ENCODE assay signal across 1 cellular context in genomic region chr17:79824893-79825579, GRCh38.
TF ChIP-seq lines count a peak whose summit lies in the region.

No MANE protein-coding gene starts in this region.

TF ChIP-seq in HepG2, 621 proteins besides CTCF, POLR2A, EP300 and RAD21 (continued from another document and continues in another):
- TF ChIP-seq TIGD3 (CRISPR knock-in tag; IDR thresholded peaks at IDR 0.05; ENCODE audit: borderline replicate concordance), result no peak
- peak; percentile 45; the same call in 1 of the 2 replicates for TF ChIP-seq HOXA3 (CRISPR knock-in tag; IDR thresholded peaks at IDR 0.05)
- no peak for TF ChIP-seq SALL2 (CRISPR knock-in tag; IDR thresholded peaks at IDR 0.05)
- TF ChIP-seq CENPT (CRISPR knock-in tag; IDR thresholded peaks at IDR 0.05; ENCODE audit: low read depth), result no peak
- TF ChIP-seq POLR2AphosphoS5 (IDR thresholded peaks at IDR 0.05; ENCODE audit: low read depth, low read length), result no peak
- TF ChIP-seq ARNTL (CRISPR knock-in tag; IDR thresholded peaks at IDR 0.05), result no peak
- TF ChIP-seq PHF21A (CRISPR knock-in tag; IDR thresholded peaks at IDR 0.05), result no peak
- TF ChIP-seq SIN3B (IDR thresholded peaks at IDR 0.05; ENCODE audit: low read length), result no peak
- TF ChIP-seq ZNF713 (CRISPR knock-in tag; IDR thresholded peaks at IDR 0.05), result no peak
- TF ChIP-seq, protein P1, sequence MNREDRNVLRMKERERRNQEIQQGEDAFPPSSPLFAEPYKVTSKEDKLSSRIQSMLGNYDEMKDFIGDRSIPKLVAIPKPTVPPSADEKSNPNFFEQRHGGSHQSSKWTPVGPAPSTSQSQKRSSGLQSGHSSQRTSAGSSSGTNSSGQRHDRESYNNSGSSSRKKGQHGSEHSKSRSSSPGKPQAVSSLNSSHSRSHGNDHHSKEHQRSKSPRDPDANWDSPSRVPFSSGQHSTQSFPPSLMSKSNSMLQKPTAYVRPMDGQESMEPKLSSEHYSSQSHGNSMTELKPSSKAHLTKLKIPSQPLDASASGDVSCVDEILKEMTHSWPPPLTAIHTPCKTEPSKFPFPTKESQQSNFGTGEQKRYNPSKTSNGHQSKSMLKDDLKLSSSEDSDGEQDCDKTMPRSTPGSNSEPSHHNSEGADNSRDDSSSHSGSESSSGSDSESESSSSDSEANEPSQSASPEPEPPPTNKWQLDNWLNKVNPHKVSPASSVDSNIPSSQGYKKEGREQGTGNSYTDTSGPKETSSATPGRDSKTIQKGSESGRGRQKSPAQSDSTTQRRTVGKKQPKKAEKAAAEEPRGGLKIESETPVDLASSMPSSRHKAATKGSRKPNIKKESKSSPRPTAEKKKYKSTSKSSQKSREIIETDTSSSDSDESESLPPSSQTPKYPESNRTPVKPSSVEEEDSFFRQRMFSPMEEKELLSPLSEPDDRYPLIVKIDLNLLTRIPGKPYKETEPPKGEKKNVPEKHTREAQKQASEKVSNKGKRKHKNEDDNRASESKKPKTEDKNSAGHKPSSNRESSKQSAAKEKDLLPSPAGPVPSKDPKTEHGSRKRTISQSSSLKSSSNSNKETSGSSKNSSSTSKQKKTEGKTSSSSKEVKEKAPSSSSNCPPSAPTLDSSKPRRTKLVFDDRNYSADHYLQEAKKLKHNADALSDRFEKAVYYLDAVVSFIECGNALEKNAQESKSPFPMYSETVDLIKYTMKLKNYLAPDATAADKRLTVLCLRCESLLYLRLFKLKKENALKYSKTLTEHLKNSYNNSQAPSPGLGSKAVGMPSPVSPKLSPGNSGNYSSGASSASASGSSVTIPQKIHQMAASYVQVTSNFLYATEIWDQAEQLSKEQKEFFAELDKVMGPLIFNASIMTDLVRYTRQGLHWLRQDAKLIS (CRISPR knock-in tag; IDR thresholded peaks at IDR 0.05), result no peak
- no peak for TF ChIP-seq ZBTB10 (CRISPR knock-in tag; IDR thresholded peaks at IDR 0.05; ENCODE audit: borderline replicate concordance)
- TF ChIP-seq, protein P2, sequence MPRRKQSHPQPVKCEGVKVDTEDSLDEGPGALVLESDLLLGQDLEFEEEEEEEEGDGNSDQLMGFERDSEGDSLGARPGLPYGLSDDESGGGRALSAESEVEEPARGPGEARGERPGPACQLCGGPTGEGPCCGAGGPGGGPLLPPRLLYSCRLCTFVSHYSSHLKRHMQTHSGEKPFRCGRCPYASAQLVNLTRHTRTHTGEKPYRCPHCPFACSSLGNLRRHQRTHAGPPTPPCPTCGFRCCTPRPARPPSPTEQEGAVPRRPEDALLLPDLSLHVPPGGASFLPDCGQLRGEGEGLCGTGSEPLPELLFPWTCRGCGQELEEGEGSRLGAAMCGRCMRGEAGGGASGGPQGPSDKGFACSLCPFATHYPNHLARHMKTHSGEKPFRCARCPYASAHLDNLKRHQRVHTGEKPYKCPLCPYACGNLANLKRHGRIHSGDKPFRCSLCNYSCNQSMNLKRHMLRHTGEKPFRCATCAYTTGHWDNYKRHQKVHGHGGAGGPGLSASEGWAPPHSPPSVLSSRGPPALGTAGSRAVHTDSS (CRISPR knock-in tag; conservative IDR thresholded peaks at IDR 0.05), result no peak
- no peak for TF ChIP-seq ZNF326 (CRISPR knock-in tag; IDR thresholded peaks at IDR 0.05; ENCODE audit: borderline replicate concordance)
- no peak for TF ChIP-seq ZNF34 (CRISPR knock-in tag; IDR thresholded peaks at IDR 0.05; ENCODE audit: borderline replicate concordance)
- TF ChIP-seq ZNF367 (CRISPR knock-in tag; IDR thresholded peaks at IDR 0.05; ENCODE audit: borderline replicate concordance), result no peak
- TF ChIP-seq KLF9 (CRISPR knock-in tag; IDR thresholded peaks at IDR 0.05; ENCODE audit: low read depth), result no peak
- no peak for TF ChIP-seq PCBP1 (IDR thresholded peaks at IDR 0.05; ENCODE audit: borderline replicate concordance, low read depth, low read length)
- TF ChIP-seq STAG1 (CRISPR knock-in tag; IDR thresholded peaks at IDR 0.05), result no peak
- no peak for TF ChIP-seq ZNF550 (CRISPR knock-in tag; IDR thresholded peaks at IDR 0.05; ENCODE audit: borderline replicate concordance)
- TF ChIP-seq, protein P3, sequence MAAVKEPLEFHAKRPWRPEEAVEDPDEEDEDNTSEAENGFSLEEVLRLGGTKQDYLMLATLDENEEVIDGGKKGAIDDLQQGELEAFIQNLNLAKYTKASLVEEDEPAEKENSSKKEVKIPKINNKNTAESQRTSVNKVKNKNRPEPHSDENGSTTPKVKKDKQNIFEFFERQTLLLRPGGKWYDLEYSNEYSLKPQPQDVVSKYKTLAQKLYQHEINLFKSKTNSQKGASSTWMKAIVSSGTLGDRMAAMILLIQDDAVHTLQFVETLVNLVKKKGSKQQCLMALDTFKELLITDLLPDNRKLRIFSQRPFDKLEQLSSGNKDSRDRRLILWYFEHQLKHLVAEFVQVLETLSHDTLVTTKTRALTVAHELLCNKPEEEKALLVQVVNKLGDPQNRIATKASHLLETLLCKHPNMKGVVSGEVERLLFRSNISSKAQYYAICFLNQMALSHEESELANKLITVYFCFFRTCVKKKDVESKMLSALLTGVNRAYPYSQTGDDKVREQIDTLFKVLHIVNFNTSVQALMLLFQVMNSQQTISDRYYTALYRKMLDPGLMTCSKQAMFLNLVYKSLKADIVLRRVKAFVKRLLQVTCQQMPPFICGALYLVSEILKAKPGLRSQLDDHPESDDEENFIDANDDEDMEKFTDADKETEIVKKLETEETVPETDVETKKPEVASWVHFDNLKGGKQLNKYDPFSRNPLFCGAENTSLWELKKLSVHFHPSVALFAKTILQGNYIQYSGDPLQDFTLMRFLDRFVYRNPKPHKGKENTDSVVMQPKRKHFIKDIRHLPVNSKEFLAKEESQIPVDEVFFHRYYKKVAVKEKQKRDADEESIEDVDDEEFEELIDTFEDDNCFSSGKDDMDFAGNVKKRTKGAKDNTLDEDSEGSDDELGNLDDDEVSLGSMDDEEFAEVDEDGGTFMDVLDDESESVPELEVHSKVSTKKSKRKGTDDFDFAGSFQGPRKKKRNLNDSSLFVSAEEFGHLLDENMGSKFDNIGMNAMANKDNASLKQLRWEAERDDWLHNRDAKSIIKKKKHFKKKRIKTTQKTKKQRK (IDR thresholded peaks at IDR 0.05; ENCODE audit: low read length), result no peak
- TF ChIP-seq, protein P4, sequence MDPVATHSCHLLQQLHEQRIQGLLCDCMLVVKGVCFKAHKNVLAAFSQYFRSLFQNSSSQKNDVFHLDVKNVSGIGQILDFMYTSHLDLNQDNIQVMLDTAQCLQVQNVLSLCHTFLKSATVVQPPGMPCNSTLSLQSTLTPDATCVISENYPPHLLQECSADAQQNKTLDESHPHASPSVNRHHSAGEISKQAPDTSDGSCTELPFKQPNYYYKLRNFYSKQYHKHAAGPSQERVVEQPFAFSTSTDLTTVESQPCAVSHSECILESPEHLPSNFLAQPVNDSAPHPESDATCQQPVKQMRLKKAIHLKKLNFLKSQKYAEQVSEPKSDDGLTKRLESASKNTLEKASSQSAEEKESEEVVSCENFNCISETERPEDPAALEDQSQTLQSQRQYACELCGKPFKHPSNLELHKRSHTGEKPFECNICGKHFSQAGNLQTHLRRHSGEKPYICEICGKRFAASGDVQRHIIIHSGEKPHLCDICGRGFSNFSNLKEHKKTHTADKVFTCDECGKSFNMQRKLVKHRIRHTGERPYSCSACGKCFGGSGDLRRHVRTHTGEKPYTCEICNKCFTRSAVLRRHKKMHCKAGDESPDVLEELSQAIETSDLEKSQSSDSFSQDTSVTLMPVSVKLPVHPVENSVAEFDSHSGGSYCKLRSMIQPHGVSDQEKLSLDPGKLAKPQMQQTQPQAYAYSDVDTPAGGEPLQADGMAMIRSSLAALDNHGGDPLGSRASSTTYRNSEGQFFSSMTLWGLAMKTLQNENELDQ (CRISPR knock-in tag; IDR thresholded peaks at IDR 0.05; ENCODE audit: borderline replicate concordance), result no peak
- TF ChIP-seq WIZ (CRISPR knock-in tag; IDR thresholded peaks at IDR 0.05), result peak; percentile 24; the same call in 1 of the 2 replicates
- TF ChIP-seq ZNF232 (CRISPR knock-in tag; IDR thresholded peaks at IDR 0.05; ENCODE audit: borderline replicate concordance), result peak; percentile 10; the same call in 1 of the 2 replicates
- TF ChIP-seq ZFP36L2 (CRISPR knock-in tag; IDR thresholded peaks at IDR 0.05), result no peak
- TF ChIP-seq ARHGAP35 (CRISPR knock-in tag; IDR thresholded peaks at IDR 0.05; ENCODE audit: borderline replicate concordance), result no peak
- no peak for TF ChIP-seq ZNF317 (CRISPR knock-in tag; IDR thresholded peaks at IDR 0.05)
- TF ChIP-seq TRIM22 (IDR thresholded peaks at IDR 0.05), result no peak
- no peak for TF ChIP-seq GTF2F1 (IDR thresholded peaks at IDR 0.05; ENCODE audit: low read length)
- no peak for TF ChIP-seq ZNF660 (CRISPR knock-in tag; IDR thresholded peaks at IDR 0.05; ENCODE audit: borderline replicate concordance, low read depth)
- no peak for TF ChIP-seq ZNF782 (CRISPR knock-in tag; IDR thresholded peaks at IDR 0.05; ENCODE audit: borderline replicate concordance)
- no peak for TF ChIP-seq ZSCAN31 (CRISPR knock-in tag; IDR thresholded peaks at IDR 0.05; ENCODE audit: low read depth)
- 0 out of 2 replicates have a peak, but pooled peaks have one; percentile 20 for TF ChIP-seq BCL6 (CRISPR knock-in tag; IDR thresholded peaks at IDR 0.05)
- TF ChIP-seq ZNF816 (CRISPR knock-in tag; IDR thresholded peaks at IDR 0.05; ENCODE audit: borderline replicate concordance), result no peak
- no peak for TF ChIP-seq REPIN1 (CRISPR knock-in tag; IDR thresholded peaks at IDR 0.05; ENCODE audit: borderline replicate concordance, low read depth)
- TF ChIP-seq, protein P5, sequence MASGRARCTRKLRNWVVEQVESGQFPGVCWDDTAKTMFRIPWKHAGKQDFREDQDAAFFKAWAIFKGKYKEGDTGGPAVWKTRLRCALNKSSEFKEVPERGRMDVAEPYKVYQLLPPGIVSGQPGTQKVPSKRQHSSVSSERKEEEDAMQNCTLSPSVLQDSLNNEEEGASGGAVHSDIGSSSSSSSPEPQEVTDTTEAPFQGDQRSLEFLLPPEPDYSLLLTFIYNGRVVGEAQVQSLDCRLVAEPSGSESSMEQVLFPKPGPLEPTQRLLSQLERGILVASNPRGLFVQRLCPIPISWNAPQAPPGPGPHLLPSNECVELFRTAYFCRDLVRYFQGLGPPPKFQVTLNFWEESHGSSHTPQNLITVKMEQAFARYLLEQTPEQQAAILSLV (CRISPR knock-in tag; IDR thresholded peaks at IDR 0.05; ENCODE audit: borderline replicate concordance), result no peak
- no peak for TF ChIP-seq SAFB2 (CRISPR knock-in tag; IDR thresholded peaks at IDR 0.05; ENCODE audit: borderline replicate concordance, low read depth)
- TF ChIP-seq NRL (CRISPR knock-in tag; IDR thresholded peaks at IDR 0.05; ENCODE audit: borderline replicate concordance), result no peak
- TF ChIP-seq MED1 (CRISPR knock-in tag; IDR thresholded peaks at IDR 0.05), result no peak; the same call in 1 of the 2 replicates
- no peak for TF ChIP-seq IKZF4 (CRISPR knock-in tag; IDR thresholded peaks at IDR 0.05; ENCODE audit: borderline replicate concordance, low read depth, not compliant biosample characterization)
- no peak for TF ChIP-seq ZSCAN21 (CRISPR knock-in tag; IDR thresholded peaks at IDR 0.05; ENCODE audit: borderline replicate concordance)
- TF ChIP-seq KAT8 (CRISPR knock-in tag; IDR thresholded peaks at IDR 0.05), result no peak
- no peak for TF ChIP-seq BRD4 (CRISPR knock-in tag; IDR thresholded peaks at IDR 0.05)
- TF ChIP-seq ZFP62 (CRISPR knock-in tag; IDR thresholded peaks at IDR 0.05), result no peak
- TF ChIP-seq, protein P6, sequence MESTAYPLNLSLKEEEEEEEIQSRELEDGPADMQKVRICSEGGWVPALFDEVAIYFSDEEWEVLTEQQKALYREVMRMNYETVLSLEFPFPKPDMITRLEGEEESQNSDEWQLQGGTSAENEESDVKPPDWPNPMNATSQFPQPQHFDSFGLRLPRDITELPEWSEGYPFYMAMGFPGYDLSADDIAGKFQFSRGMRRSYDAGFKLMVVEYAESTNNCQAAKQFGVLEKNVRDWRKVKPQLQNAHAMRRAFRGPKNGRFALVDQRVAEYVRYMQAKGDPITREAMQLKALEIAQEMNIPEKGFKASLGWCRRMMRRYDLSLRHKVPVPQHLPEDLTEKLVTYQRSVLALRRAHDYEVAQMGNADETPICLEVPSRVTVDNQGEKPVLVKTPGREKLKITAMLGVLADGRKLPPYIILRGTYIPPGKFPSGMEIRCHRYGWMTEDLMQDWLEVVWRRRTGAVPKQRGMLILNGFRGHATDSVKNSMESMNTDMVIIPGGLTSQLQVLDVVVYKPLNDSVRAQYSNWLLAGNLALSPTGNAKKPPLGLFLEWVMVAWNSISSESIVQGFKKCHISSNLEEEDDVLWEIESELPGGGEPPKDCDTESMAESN (CRISPR knock-in tag; conservative IDR thresholded peaks at IDR 0.05), result no peak
